ENCODE assay signal across 25 cellular contexts in the genomic region with DNA sequence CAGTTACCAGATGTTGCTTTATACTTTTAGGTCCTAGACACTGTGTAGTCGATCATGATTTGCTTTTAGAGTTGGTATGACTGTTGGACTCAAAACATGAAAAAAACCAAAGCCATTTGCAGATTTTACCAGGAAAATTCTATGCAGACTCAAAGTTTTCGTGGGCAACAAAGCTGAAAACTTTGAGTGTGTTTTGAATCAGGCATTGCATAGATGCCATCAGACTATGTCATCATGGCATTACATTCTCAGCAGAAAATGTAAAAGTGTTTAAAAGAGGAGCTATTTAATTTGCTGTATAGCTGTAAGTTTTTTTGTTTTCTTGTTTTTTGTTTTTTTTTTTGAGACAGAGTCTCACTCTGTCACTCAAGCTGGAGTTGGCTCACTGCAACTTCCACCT.
"Had no signal": no experiment of that assay in that cellular context is flagged by ENCODE, and none has a peak within 500 bp of the region (broad histone marks: within the 10 kb centered on the region; RNA-seq: fewer than 3 reads in every experiment).

No MANE protein-coding gene starts in this region.

- H3K27me3 Mint-ChIP-seq: activated naive CD8-positive, alpha-beta T cell; naive thymus-derived CD4-positive, alpha-beta T cell; stimulated activated naive B cell treated with anti-CD40 and anti-IgM and Interleukin-4, amounts not matched to agents 10 μg/mL and 1 μg/mL and 100 μg/mL, for 72 hours; T-cell had no signal

- H3K27ac ChIP-seq: epithelial cell of prostate, hepatocyte, left ventricle myocardium inferior, neural progenitor cell, right lobe of liver, transverse colon, VCaP had no signal

- H3K79me2 ChIP-seq: hepatocyte had no signal

- H2AFZ ChIP-seq: hepatocyte, neural progenitor cell had no signal

- H3K4me1 Mint-ChIP-seq: brain; neural progenitor cell; stimulated activated naive B cell treated with anti-CD40 and anti-IgM and Interleukin-4, amounts not matched to agents 10 μg/mL and 1 μg/mL and 100 μg/mL, for 72 hours; T-cell had no signal

- H3K4me3 ChIP-seq: hepatocyte, left ventricle myocardium inferior, neural progenitor cell, right lobe of liver, transverse colon had no signal

- H3K9ac ChIP-seq: neural progenitor cell had no signal

- DNase-seq: activated CD4-positive, alpha-beta T cell treated with anti-CD3 and anti-CD28 coated beads for 1 hour; activated CD4-positive, alpha-beta T cell treated with anti-CD3 and anti-CD28 coated beads, Interleukin-2, amount 50 U/mL, for 1 hour; activated gamma-delta T cell treated with Interleukin-2 at 50 U/mL for 16 hours; activated T-cell treated with anti-CD3 and anti-CD28 coated beads, Interleukin-2, amount 50 U/mL, for 1 hour; amniotic stem cell; caudate nucleus; foreskin melanocyte; left ventricle myocardium inferior; naive thymus-derived CD4-positive, alpha-beta T cell; posterior cingulate gyrus; right lobe of liver; small intestine; stimulated activated CD4-positive, alpha-beta T cell treated with anti-CD3 and anti-CD28 coated beads, Interleukin-2, amount 100 ng/mL, for 24 hours; stimulated activated naive B cell treated with anti-CD40 and anti-IgM and Interleukin-4, amounts not matched to agents 10 μg/mL and 1 μg/mL and 100 μg/mL, for 72 hours; T-cell; transverse colon had no signal

- H3K27me3 ChIP-seq: hepatocyte, neural progenitor cell, right lobe of liver, transverse colon had no signal

- H3K27ac Mint-ChIP-seq: activated naive CD8-positive, alpha-beta T cell; brain; naive thymus-derived CD4-positive, alpha-beta T cell; neural progenitor cell; stimulated activated naive B cell treated with anti-CD40 and anti-IgM and Interleukin-4, amounts not matched to agents 10 μg/mL and 1 μg/mL and 100 μg/mL, for 72 hours; T-cell had no signal

- H3K4me1 ChIP-seq: left ventricle myocardium inferior, neural progenitor cell, right lobe of liver, transverse colon had no signal

- H3K4me3 Mint-ChIP-seq: activated naive CD8-positive, alpha-beta T cell; brain; naive thymus-derived CD4-positive, alpha-beta T cell; neural progenitor cell; stimulated activated naive B cell treated with anti-CD40 and anti-IgM and Interleukin-4, amounts not matched to agents 10 μg/mL and 1 μg/mL and 100 μg/mL, for 72 hours; T-cell; T-helper 2 cell treated with Interferon-gamma antibody and Interleukin-4, amounts not matched to agents 5 μg/mL and 100 μg/mL, for 36 hours had no signal

- FAIRE-seq: colon, small intestine, urothelium cell line had no signal

- ATAC-seq: naive thymus-derived CD4-positive, alpha-beta T cell; right lobe of liver; stimulated activated naive B cell treated with anti-CD40 and anti-IgM and Interleukin-4, amounts not matched to agents 10 μg/mL and 1 μg/mL and 100 μg/mL, for 72 hours; T-cell had no signal

- H3K4me2 ChIP-seq: hepatocyte, neural progenitor cell had no signal

- H3K9me3 ChIP-seq: right lobe of liver, transverse colon had no signal
